Comparison of ENCODE assay signal across 9 cellular contexts in the genomic region with DNA sequence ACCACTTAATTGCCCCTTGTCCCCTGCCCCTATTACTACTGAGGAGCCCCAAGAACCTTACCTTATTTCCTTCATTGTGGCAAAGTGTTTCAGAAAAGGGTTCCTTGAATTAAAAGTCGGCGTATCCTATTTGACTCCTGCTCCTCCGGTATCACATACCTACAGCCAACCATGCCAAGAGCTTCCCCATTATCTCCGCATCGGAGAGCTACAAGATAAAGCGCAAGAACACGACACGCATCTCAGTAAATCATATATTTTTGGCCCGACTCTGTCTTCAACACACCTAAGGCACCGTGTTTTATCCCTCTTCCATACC. TPM values are rescaled to one million over a fixed set of nuclear protein-coding genes. Genes with fewer than 3 reads are reported as not detected.
A peak's percentile ranks its signal among the peaks of the same experiment; 100 is the strongest.
DNase-seq lines count a peak whose midpoint lies in the region; TF ChIP-seq lines count a peak whose summit lies in the region.
"Had no signal": no experiment of that assay in that cellular context is flagged by ENCODE, and none has a peak within 500 bp of the region (broad histone marks: within the 10 kb centered on the region; RNA-seq: fewer than 3 reads in every experiment).

No MANE protein-coding gene starts in this region.

- H3K9ac ChIP-seq in GM23248 = peak overlapping the region; percentile 99
- H3K9ac ChIP-seq in muscle layer of colon (ENCODE audit: low read length) = peak overlapping the region; percentile 76

- H3K9me3 ChIP-seq in GM23248 (ENCODE audit: low read depth) (no peaks in the 10 kb centered on the region), muscle layer of colon (ENCODE audit: low read length) (no peaks in the 10 kb centered on the region)

- H3K4me3 Mint-ChIP-seq in activated T-helper 2 cell treated with anti-CD3 and anti-CD28 coated beads, Interferon-gamma antibody, Interleukin-2, Interleukin-4, amounts not matched to agents 10 μg/mL and 5 μg/mL and 100 μg/mL, durations not matched to agents 14 hours and 24 hours and 36 hours (ENCODE audit: low read depth) = no peak overlapping the region
- H3K4me3 Mint-ChIP-seq: T-helper 1 cell treated with Interleukin-12 subunit alpha and Interleukin-12 subunit beta and Interleukin-4 antibody, amounts not matched to agents 30 μg/mL and 1 μg/mL, for 36 hours had no signal

- H3K79me2 ChIP-seq in GM23248 (ENCODE audit: insufficient read depth) = peaks cover 69% of the 10 kb centered on the region

- peak; percentile 53 for DNase-seq in GF-D8 (lab: John Stamatoyannopoulos, UW)
- peak; percentile 60 for DNase-seq in GM23248
- DNase-seq in NCI-H146 treated with DMSO at 0.1 percent for 48 hours (lab: John Stamatoyannopoulos, UW; ENCODE audit: unreplicated experiment) = peak; percentile 12
- no peak for DNase-seq in cardiac fibroblast (ENCODE audit: low read depth in 2 of 2)
- DNase-seq in dedifferentiated amniotic fluid mesenchymal stem cell (ENCODE audit: extremely low spot score) = no peak
- DNase-seq in NCI-H226 = no peak
- no peak for DNase-seq in activated T-helper 2 cell treated with anti-CD3 and anti-CD28 coated beads, Interferon-gamma antibody, Interleukin-2, Interleukin-4, amounts not matched to agents 10 μg/mL and 5 μg/mL and 100 μg/mL, durations not matched to agents 14 hours and 24 hours and 36 hours (ENCODE audit: low spot score)

- in situ Hi-C loops in GM23248 (cut with MboI) = no loop called here

- H3K27me3 Mint-ChIP-seq in activated T-helper 2 cell treated with anti-CD3 and anti-CD28 coated beads, Interferon-gamma antibody, Interleukin-2, Interleukin-4, amounts not matched to agents 10 μg/mL and 5 μg/mL and 100 μg/mL, durations not matched to agents 14 hours and 24 hours and 36 hours (ENCODE audit: low read depth) = no peaks in the 10 kb centered on the region

- 1% methylated on average over 10 of the region's 10 CpGs for WGBS in GM23248 (ENCODE audit: low coverage in 1 of 2, low lambda C conversion rate in 2 of 2, missing lambda C conversion rate in 2 of 2), 2 experiments

- no peaks in the 10 kb centered on the region for H4K20me1 ChIP-seq in GM23248 (ENCODE audit: insufficient read depth)

- H3F3A ChIP-seq in GM23248 (ENCODE audit: insufficient read depth) = peaks cover 45% of the 10 kb centered on the region

- peak overlapping the region; percentile 100 for H3K27ac ChIP-seq in GM23248
- H3K27ac ChIP-seq in muscle layer of colon (ENCODE audit: low read depth, low read length) = peak overlapping the region; percentile 91

- peaks cover 14% of the 10 kb centered on the region; the same call in 1 of the 2 replicates for H3K36me3 ChIP-seq in GM23248 (ENCODE audit: low read depth)
- H3K36me3 ChIP-seq in muscle layer of colon (ENCODE audit: insufficient read depth, low read length) = peaks cover 7% of the 10 kb centered on the region

- peaks cover 35% of the 10 kb centered on the region for H3K4me1 Mint-ChIP-seq in activated T-helper 2 cell treated with anti-CD3 and anti-CD28 coated beads, Interferon-gamma antibody, Interleukin-2, Interleukin-4, amounts not matched to agents 10 μg/mL and 5 μg/mL and 100 μg/mL, durations not matched to agents 14 hours and 24 hours and 36 hours (ENCODE audit: low read depth)

- intact Hi-C loops in activated T-helper 2 cell treated with anti-CD3 and anti-CD28 coated beads, Interferon-gamma antibody, Interleukin-2, Interleukin-4, amounts not matched to agents 10 μg/mL and 5 μg/mL and 100 μg/mL, durations not matched to agents 14 hours and 24 hours and 36 hours (cut with micrococcal nuclease) = loop anchor here (1.0 to 5.0 kb wide), 11 partner anchors 9 to 555 kb away; a partner anchor contains a TSS

- H3K36me3 Mint-ChIP-seq in activated T-helper 2 cell treated with anti-CD3 and anti-CD28 coated beads, Interferon-gamma antibody, Interleukin-2, Interleukin-4, amounts not matched to agents 10 μg/mL and 5 μg/mL and 100 μg/mL, durations not matched to agents 14 hours and 24 hours and 36 hours (ENCODE audit: low read depth) = peaks cover 18% of the 10 kb centered on the region

- H3K4me2 ChIP-seq in GM23248 (ENCODE audit: unreplicated experiment) = peak overlapping the region; percentile 93

- peak overlapping the region; percentile 72 for H2AFZ ChIP-seq in GM23248

- no peak for TF ChIP-seq CTCF in cardiac fibroblast (IDR thresholded peaks at IDR 0.05; ENCODE audit: low read depth, low read length)

- H3K4me1 ChIP-seq in GM23248 (ENCODE audit: insufficient read depth) (peaks cover 20% of the 10 kb centered on the region), muscle layer of colon (ENCODE audit: insufficient read depth, low read length) (peaks cover 36% of the 10 kb centered on the region)

- no peaks in the 10 kb centered on the region for H3K27me3 ChIP-seq in GM23248 (replicated peaks; ENCODE audit: insufficient read depth)
- no peaks in the 10 kb centered on the region for H3K27me3 ChIP-seq in muscle layer of colon (ENCODE audit: control insufficient read depth in 1 of 2, insufficient read depth in 2 of 2, low read length in 2 of 2)

- no peaks in the 10 kb centered on the region for H3K9me2 ChIP-seq in GM23248 (ENCODE audit: insufficient read depth)

- no peaks in the 10 kb centered on the region for H3K9me3 Mint-ChIP-seq in activated T-helper 2 cell treated with anti-CD3 and anti-CD28 coated beads, Interferon-gamma antibody, Interleukin-2, Interleukin-4, amounts not matched to agents 10 μg/mL and 5 μg/mL and 100 μg/mL, durations not matched to agents 14 hours and 24 hours and 36 hours
- H3K9me3 Mint-ChIP-seq: T-helper 1 cell treated with Interleukin-12 subunit alpha and Interleukin-12 subunit beta and Interleukin-4 antibody, amounts not matched to agents 30 μg/mL and 1 μg/mL, for 36 hours had no signal

- peak overlapping the region; percentile 96 for H3K4me3 ChIP-seq in GM23248
- peak overlapping the region; percentile 70 to 73 for H3K4me3 ChIP-seq in cardiac fibroblast (replicated peaks in 1 of 2; ENCODE audit: low read depth in 2 of 2, low read length in 2 of 2)
- H3K4me3 ChIP-seq in muscle layer of colon (ENCODE audit: low read depth in 1 of 2, low read length in 2 of 2) = peak overlapping the region; percentile 90 to 97

- no peak overlapping the region for H3K27ac Mint-ChIP-seq in activated T-helper 2 cell treated with anti-CD3 and anti-CD28 coated beads, Interferon-gamma antibody, Interleukin-2, Interleukin-4, amounts not matched to agents 10 μg/mL and 5 μg/mL and 100 μg/mL, durations not matched to agents 14 hours and 24 hours and 36 hours
- H3K27ac Mint-ChIP-seq: T-helper 1 cell treated with Interleukin-12 subunit alpha and Interleukin-12 subunit beta and Interleukin-4 antibody, amounts not matched to agents 30 μg/mL and 1 μg/mL, for 36 hours had no signal

RNA-seq across cellular contexts. Expression of a gene that starts 0.6 kb away (rescaled TPM):
- total RNA-seq in GM23248 (2014; rRNA removed; shearing (Covaris generic)) = 1.6 and 3.9 TPM in 2 replicates
- polyA plus RNA-seq in GM23248 (2016; fragmentation: Nextera tagmentation; extraction: Ambion mirVana) = 1.3 and 2.0 TPM in 2 replicates
- 1.8 and 2.6 TPM in 2 replicates for total RNA-seq in activated T-helper 2 cell treated with anti-CD3 and anti-CD28 coated beads, Interferon-gamma antibody, Interleukin-2, Interleukin-4, amounts not matched to agents 10 μg/mL and 5 μg/mL and 100 μg/mL, durations not matched to agents 14 hours and 24 hours and 36 hours

RNA-seq across cellular contexts. Expression of a gene that starts 9.0 kb away (rescaled TPM):
- total RNA-seq in GM23248 (2014; rRNA removed; shearing (Covaris generic)) = 308 and 357 TPM in 2 replicates
- polyA plus RNA-seq in GM23248 (2016; fragmentation: Nextera tagmentation; extraction: Ambion mirVana) = 314 and 315 TPM in 2 replicates
- 138 and 142 TPM in 2 replicates for total RNA-seq in activated T-helper 2 cell treated with anti-CD3 and anti-CD28 coated beads, Interferon-gamma antibody, Interleukin-2, Interleukin-4, amounts not matched to agents 10 μg/mL and 5 μg/mL and 100 μg/mL, durations not matched to agents 14 hours and 24 hours and 36 hours

Comparison
In these comparisons a context has a peak if more than half of its experiments do, and no peak if none do; other contexts are left out.
1. DNase-seq: peak in GF-D8 (single experiment), GM23248 (single experiment) and NCI-H146 treated with DMSO at 0.1 percent for 48 hours (single experiment); none in cardiac fibroblast (0 of 2), dedifferentiated amniotic fluid mesenchymal stem cell (single experiment), NCI-H226 (single experiment) and activated T-helper 2 cell treated with anti-CD3 and anti-CD28 coated beads, Interferon-gamma antibody, Interleukin-2, Interleukin-4, amounts not matched to agents 10 μg/mL and 5 μg/mL and 100 μg/mL, durations not matched to agents 14 hours and 24 hours and 36 hours (single experiment).
2. Peak in every context shown above with its lines, with median percentiles within 50 percentile points of each other: H3K4me3 ChIP-seq.